26 cellular contexts compared by ENCODE assay signal in genomic region chr5:7363067-7363677, GRCh38. TPM values are rescaled to one million over a fixed set of nuclear protein-coding genes. Genes with fewer than 3 reads are reported as not detected.
"Had no signal": no experiment of that assay in that cellular context is flagged by ENCODE, and none has a peak within 500 bp of the region (broad histone marks: within the 10 kb centered on the region; RNA-seq: fewer than 3 reads in every experiment).

No MANE protein-coding gene starts in this region.

- H3K9me3 ChIP-seq: gastroesophageal sphincter, mucosa of descending colon, neutrophil, pancreas, right lobe of liver, thyroid gland had no signal

- ATAC-seq: effector memory CD8-positive, alpha-beta T cell; gastroesophageal sphincter; heart right ventricle; mucosa of descending colon; natural killer cell treated with Interleukin-12 subunit alpha and Interleukin-12 subunit beta and Interleukin-15 and Interleukin-18, amount 100 ng/mL, for 72 hours; pancreas; right lobe of liver; stimulated activated naive CD8-positive, alpha-beta T cell treated with anti-CD3 and anti-CD28 coated beads, Interleukin-15, amount 100 ng/mL, for 72 hours had no signal

- H3K4me3 ChIP-seq: coronary artery, gastroesophageal sphincter, heart right ventricle, mucosa of descending colon, pancreas, right lobe of liver, thyroid gland had no signal

- H3K27ac ChIP-seq: coronary artery, gastroesophageal sphincter, heart right ventricle, neutrophil, pancreas, right lobe of liver, thyroid gland had no signal

- H3K27me3 ChIP-seq: gastroesophageal sphincter, neutrophil, pancreas, right lobe of liver, thyroid gland had no signal

- H3K36me3 ChIP-seq: gastroesophageal sphincter, heart right ventricle, neutrophil, pancreas, right lobe of liver, thyroid gland had no signal

- H3K4me1 ChIP-seq: gastroesophageal sphincter, heart right ventricle, pancreas, right lobe of liver, thyroid gland had no signal

- DNase-seq: effector memory CD8-positive, alpha-beta T cell; foreskin fibroblast; glutamatergic neuron; heart right ventricle; hippocampal formation; mesenchymal stem cell; mucosa of descending colon; naive B cell; pancreas; right lobe of liver; small intestine; stimulated activated CD4-positive, alpha-beta T cell treated with anti-CD3 and anti-CD28 coated beads, Interleukin-12 subunit alpha, Interleukin-12 subunit beta, amount 100 ng/mL, for 4 hours; stimulated activated CD4-positive, alpha-beta T cell treated with anti-CD3 and anti-CD28 coated beads, Interleukin-1b, Interleukin-23, amount 100 ng/mL, for 48 hours; stimulated activated CD4-positive, alpha-beta T cell treated with anti-CD3 and anti-CD28 coated beads, Interleukin-4, amount 100 ng/mL, for 1 hour; stimulated activated CD8-positive, alpha-beta memory T cell treated with anti-CD3 and anti-CD28 coated beads, Interleukin-4, amount 100 ng/mL, for 48 hours; stimulated activated naive CD4-positive, alpha-beta T cell; stimulated activated naive CD8-positive, alpha-beta T cell treated with anti-CD3 and anti-CD28 coated beads, Interleukin-15, amount 100 ng/mL, for 72 hours; thyroid gland; trophoblast cell had no signal

RNA-seq across cellular contexts. Expression of gene ADCY2, which starts 32.8 kb away (rescaled TPM):
- total RNA-seq: dermis microvascular lymphatic vessel endothelial cell; liver; lung microvascular endothelial cell; natural killer cell treated with Interleukin-12 subunit alpha and Interleukin-12 subunit beta and Interleukin-15 and Interleukin-18, amount 100 ng/mL, for 72 hours had no signal
- polyA plus RNA-seq: liver had no signal
